ENCODE assay signal across 8 cellular contexts in genomic region chr2:174004900-174005605, GRCh38. TPM values are rescaled to one million over a fixed set of nuclear protein-coding genes. Genes with fewer than 3 reads are reported as not detected.
DNase-seq lines count a peak whose midpoint lies in the region; ATAC-seq and TF ChIP-seq lines count a peak whose summit lies in the region.

No MANE protein-coding gene starts in this region.

- DNase-seq in astrocyte of the cerebellum (ENCODE audit: low read depth) (peak; percentile 85), myocyte (ENCODE audit: low read depth) (peak; percentile 85), HPDE6-E6E7 (ENCODE audit: extremely low spot score) (no peak), COLO829 (ENCODE audit: low spot score) (no peak), ACHN (no peak)
- DNase-seq in activated CD4-positive, alpha-beta T cell treated with anti-CD3 and anti-CD28 coated beads, Interleukin-2, amount 50 U/mL, for 1 hour: no peak

- in situ Hi-C loops in astrocyte of the cerebellum (cut with HindIII; ENCODE audit: low sequenced_read_pairs) (no loop called here), ACHN (cut with HindIII; ENCODE audit: low pct_ligation_motif_present, low pct_unique_long_range_greater_than_20kb, low sequenced_read_pairs) (no loop called here)

- H3K4me3 ChIP-seq in astrocyte of the cerebellum (ENCODE audit: low read depth, low read length): no peak overlapping the region

- no peak for TF ChIP-seq CTCF in astrocyte of the cerebellum (IDR thresholded peaks at IDR 0.05; ENCODE audit: low read depth, low read length, missing control alignments)

- peak; percentile 82 for ATAC-seq in GM18499 (IDR thresholded peaks at IDR 0.05; ENCODE audit: insufficient read depth, unreplicated experiment)
- ATAC-seq in HG02623 (IDR thresholded peaks at IDR 0.05; ENCODE audit: unreplicated experiment): peak; percentile 81

RNA-seq across cellular contexts. Expression of gene SP3, which starts 39.9 kb away (rescaled TPM):
- 53.2 and 73.6 TPM in 2 replicates for total RNA-seq in myocyte
- 17.8 TPM for polyA plus RNA-seq in myocyte (2012)

Comparison
In these comparisons a context has a peak if more than half of its experiments do, and no peak if none do; other contexts are left out.
1. DNase-seq: peak in astrocyte of the cerebellum (single experiment) and myocyte (single experiment); none in HPDE6-E6E7 (single experiment), COLO829 (single experiment), ACHN (single experiment) and activated CD4-positive, alpha-beta T cell treated with anti-CD3 and anti-CD28 coated beads, Interleukin-2, amount 50 U/mL, for 1 hour (single experiment).